ENCODE assay signal across 8 cellular contexts in genomic region chr4:145732895-145733880, GRCh38. TPM values are rescaled to one million over a fixed set of nuclear protein-coding genes. Genes with fewer than 3 reads are reported as not detected.
DNase-seq lines count a peak whose midpoint lies in the region; ATAC-seq and TF ChIP-seq lines count a peak whose summit lies in the region.

No MANE protein-coding gene starts in this region.

- H3K9me3 Mint-ChIP-seq in activated CD4-positive, alpha-beta T cell treated with anti-CD3 and anti-CD28 coated beads, Interleukin-2, amount 10 ng/mL, durations not matched to agents 7 days and 5 days = no peaks in the 10 kb centered on the region

- peak overlapping the region; percentile 78 for H3K4me3 ChIP-seq in coronary artery

- peak overlapping the region; percentile 28 for H3K27ac Mint-ChIP-seq in activated CD4-positive, alpha-beta T cell treated with anti-CD3 and anti-CD28 coated beads, Interleukin-2, amount 10 ng/mL, durations not matched to agents 7 days and 5 days

- TF ChIP-seq CTCF in coronary artery (IDR thresholded peaks at IDR 0.05) = no peak

- H3K27ac ChIP-seq in coronary artery = peak overlapping the region; percentile 99

- no peaks in the 10 kb centered on the region for H3K36me3 Mint-ChIP-seq in activated CD4-positive, alpha-beta T cell treated with anti-CD3 and anti-CD28 coated beads, Interleukin-2, amount 10 ng/mL, durations not matched to agents 7 days and 5 days (ENCODE audit: low read depth)

- peak overlapping the region; percentile 65 for H3K4me3 Mint-ChIP-seq in activated CD4-positive, alpha-beta T cell treated with anti-CD3 and anti-CD28 coated beads, Interleukin-2, amount 10 ng/mL, durations not matched to agents 7 days and 5 days

- DNase-seq in AG20443 (ENCODE audit: low spot score) (peak; percentile 96), NCI-H510A (lab: John Stamatoyannopoulos, UW) (peak; percentile 82), coronary artery (ENCODE audit: low spot score) (peak; percentile 96), left kidney (ENCODE audit: low read depth, low spot score) (peak; percentile 98)
- DNase-seq in activated CD4-positive, alpha-beta T cell treated with anti-CD3 and anti-CD28 coated beads, Interleukin-2, amount 10 ng/mL, durations not matched to agents 7 days and 5 days = peak; percentile 82
- DNase-seq in stimulated activated CD4-positive, alpha-beta T cell treated with anti-CD3 and anti-CD28 coated beads, Interleukin-1b, Interleukin-23, amount 100 ng/mL, for 4 hours (ENCODE audit: low read depth in 2 of 2) = peak; percentile 77 to 81

- peaks cover 10% of the 10 kb centered on the region for H3K4me1 Mint-ChIP-seq in activated CD4-positive, alpha-beta T cell treated with anti-CD3 and anti-CD28 coated beads, Interleukin-2, amount 10 ng/mL, durations not matched to agents 7 days and 5 days

- peaks cover 3% of the 10 kb centered on the region for H3K27me3 Mint-ChIP-seq in activated CD4-positive, alpha-beta T cell treated with anti-CD3 and anti-CD28 coated beads, Interleukin-2, amount 10 ng/mL, durations not matched to agents 7 days and 5 days

- TF ChIP-seq POLR2A in GM19193 (IDR thresholded peaks at IDR 0.05; ENCODE audit: extremely low read depth, insufficient read depth, insufficient read length) = peak; percentile 35

- POLR2A ChIA-PET in activated CD4-positive, alpha-beta T cell treated with anti-CD3 and anti-CD28 coated beads, Interleukin-2, amount 10 ng/mL, durations not matched to agents 7 days and 5 days (lab: Charles Lee) = no interaction called here

- CTCF ChIA-PET in activated CD4-positive, alpha-beta T cell treated with anti-CD3 and anti-CD28 coated beads, Interleukin-2, amount 10 ng/mL, durations not matched to agents 7 days and 5 days (lab: Charles Lee) = interaction anchor here (0.9 to 1.2 kb wide), 2 partner anchors 10 to 19 kb away, joined by 3 read pairs; no protein-coding TSS in a partner anchor

- ATAC-seq in HG03432 (IDR thresholded peaks at IDR 0.05; ENCODE audit: unreplicated experiment) = peak; percentile 92

RNA-seq across cellular contexts. Expression of gene C4orf51, which starts 53.2 kb away (rescaled TPM):
- not detected for total RNA-seq in activated CD4-positive, alpha-beta T cell treated with anti-CD3 and anti-CD28 coated beads, Interleukin-2, amount 10 ng/mL, durations not matched to agents 7 days and 5 days

Comparison
In these comparisons a context has a peak if more than half of its experiments do, and no peak if none do; other contexts are left out.
1. Peak in every context shown above with its lines: DNase-seq, ATAC-seq, H3K4me3 ChIP-seq and H3K27ac ChIP-seq.